8 cellular contexts compared by ENCODE assay signal in genomic region chr21:34072145-34073031, GRCh38. TPM values are rescaled to one million over a fixed set of nuclear protein-coding genes. Genes with fewer than 3 reads are reported as not detected.
A peak's percentile ranks its signal among the peaks of the same experiment; 100 is the strongest.
DNase-seq lines count a peak whose midpoint lies in the region; ATAC-seq and TF ChIP-seq lines count a peak whose summit lies in the region.

No MANE protein-coding gene starts in this region.

- ATAC-seq in GM18861 (IDR thresholded peaks at IDR 0.05; ENCODE audit: unreplicated experiment) (peak; percentile 3), HG03442 (IDR thresholded peaks at IDR 0.05; ENCODE audit: unreplicated experiment) (peak; percentile 14)
- ATAC-seq in stimulated activated naive B cell treated with anti-CD40 and anti-IgM and Interleukin-4, amounts not matched to agents 10 μg/mL and 1 μg/mL and 100 μg/mL, for 72 hours (replicated peaks), result peak; percentile 7 to 17

- peak overlapping the region; percentile 64 to 94 (median 76) for H3K27ac Mint-ChIP-seq in immature natural killer cell
- H3K27ac Mint-ChIP-seq in stimulated activated naive B cell treated with anti-CD40 and anti-IgM and Interleukin-4, amounts not matched to agents 10 μg/mL and 1 μg/mL and 100 μg/mL, for 72 hours, result peak overlapping the region; percentile 25

- H3K36me3 ChIP-seq in ascending aorta, result no peaks in the 10 kb centered on the region

- POLR2A ChIA-PET in GM10248 (lab: Yijun Ruan, JAX), result interaction anchor here (1.0 to 2.0 kb wide), 4 partner anchors 10 to 129 kb away, joined by 4 to 8 read pairs (median 6); no protein-coding TSS in a partner anchor

- peaks cover 0 to 5% (median 0%) of the 10 kb centered on the region in 3 donors for H3K36me3 Mint-ChIP-seq in immature natural killer cell
- H3K36me3 Mint-ChIP-seq in stimulated activated naive B cell treated with anti-CD40 and anti-IgM and Interleukin-4, amounts not matched to agents 10 μg/mL and 1 μg/mL and 100 μg/mL, for 72 hours, result peaks cover 17 to 24% of the 10 kb centered on the region in 2 donors

- CTCF ChIA-PET in GM10248 (lab: Yijun Ruan, JAX), result interaction anchor here (2.5 to 2.7 kb wide), 2 partner anchors 9 to 149 kb away, joined by 10 to 20 read pairs; no protein-coding TSS in a partner anchor

- intact Hi-C loops in ascending aorta (cut with DNase I), result loop anchor here (2.0 kb wide), 1 partner anchor 56 kb away; no protein-coding TSS in a partner anchor

- no peaks in the 10 kb centered on the region for H3K9me3 ChIP-seq in ascending aorta

- TF ChIP-seq CTCF in ascending aorta (IDR thresholded peaks at IDR 0.05) (no peak), GM10248 (IDR thresholded peaks at IDR 0.05; ENCODE audit: control extremely low read depth, extremely low read depth, low read depth, missing control alignments) (no peak)

- H3K4me3 Mint-ChIP-seq in immature natural killer cell, result peak overlapping the region; percentile 85 to 91 (median 88)
- H3K4me3 Mint-ChIP-seq in stimulated activated naive B cell treated with anti-CD40 and anti-IgM and Interleukin-4, amounts not matched to agents 10 μg/mL and 1 μg/mL and 100 μg/mL, for 72 hours, result peak overlapping the region; percentile 85 to 88

- peaks cover 37 to 43% of the 10 kb centered on the region in 2 donors for H3K4me1 Mint-ChIP-seq in immature natural killer cell
- peaks cover 27 to 51% of the 10 kb centered on the region in 2 donors for H3K4me1 Mint-ChIP-seq in stimulated activated naive B cell treated with anti-CD40 and anti-IgM and Interleukin-4, amounts not matched to agents 10 μg/mL and 1 μg/mL and 100 μg/mL, for 72 hours

- no peaks in the 10 kb centered on the region for H3K27me3 ChIP-seq in ascending aorta

- H3K4me1 ChIP-seq in ascending aorta, result peaks cover 7 to 10% of the 10 kb centered on the region in 2 donors

- peak overlapping the region; percentile 63 to 93 for H3K4me3 ChIP-seq in ascending aorta

- peak in 1 of 2 donors; percentile 87 for DNase-seq in ascending aorta (ENCODE audit: low spot score in 2 of 2)
- DNase-seq in immature natural killer cell, result no peak
- no peak for DNase-seq in stimulated activated naive B cell treated with anti-CD40 and anti-IgM and Interleukin-4, amounts not matched to agents 10 μg/mL and 1 μg/mL and 100 μg/mL, for 72 hours
- DNase-seq in GM10248 (ENCODE audit: extremely low spot score), result no peak
- no peak for DNase-seq in occipital lobe (lab: John Stamatoyannopoulos, UW)
- DNase-seq in HPDE6-E6E7 (ENCODE audit: extremely low spot score), result no peak

- peaks cover 8 to 18% (median 16%) of the 10 kb centered on the region in 3 donors for H3K27me3 Mint-ChIP-seq in immature natural killer cell (ENCODE audit: low read depth in 3 of 3)
- H3K27me3 Mint-ChIP-seq in stimulated activated naive B cell treated with anti-CD40 and anti-IgM and Interleukin-4, amounts not matched to agents 10 μg/mL and 1 μg/mL and 100 μg/mL, for 72 hours, result no peaks in the 10 kb centered on the region

- no peaks in the 10 kb centered on the region for H3K9me3 Mint-ChIP-seq in immature natural killer cell
- no peaks in the 10 kb centered on the region for H3K9me3 Mint-ChIP-seq in stimulated activated naive B cell treated with anti-CD40 and anti-IgM and Interleukin-4, amounts not matched to agents 10 μg/mL and 1 μg/mL and 100 μg/mL, for 72 hours

- H3K27ac ChIP-seq in ascending aorta, result peak overlapping the region; percentile 74 to 81

RNA-seq across cellular contexts. Expression of gene MRPS6, which starts 1.0 kb away (rescaled TPM):
- total RNA-seq in ascending aorta (17.8 TPM), occipital lobe (21.5 TPM)
- polyA plus RNA-seq in immature natural killer cell, result 100 to 1,000 TPM; 194 to 275 (median 239) TPM

RNA-seq across cellular contexts. Expression of gene SLC5A3, which starts 1.0 kb away (rescaled TPM):
- total RNA-seq in ascending aorta (8.4 TPM), occipital lobe (73.0 TPM)
- 1 to 10 TPM in 2 of 3 donors, under 1 TPM in 1; 0.81 to 2.8 (median 1.9) TPM for polyA plus RNA-seq in immature natural killer cell
